9 cellular contexts compared by ENCODE assay signal in genomic region chrX:33336783-33337182, GRCh38.
DNase-seq lines count a peak whose midpoint lies in the region; ATAC-seq, FAIRE-seq and TF ChIP-seq lines count a peak whose summit lies in the region.
"Had no signal": no experiment of that assay in that cellular context is flagged by ENCODE, and none has a peak within 500 bp of the region (broad histone marks: within the 10 kb centered on the region; RNA-seq: fewer than 3 reads in every experiment).

No MANE protein-coding gene starts in this region.

- intact Hi-C loops in kidney (cut with DNase I) = no loop called here

- H3K27ac ChIP-seq in HEK293 (ENCODE audit: extremely low read depth, low read depth, low read length) (no peak overlapping the region), kidney (ENCODE audit: low read depth in 2 of 2, low read length in 2 of 2) (no peak overlapping the region)
- H3K27ac ChIP-seq: epithelial cell of prostate had no signal

- peak; percentile 25 for FAIRE-seq in kidney (lab: Jason Lieb, UNC)

- POLR2A ChIA-PET in HEK293 (lab: Yijun Ruan, JAX) = no interaction called here

- no peak for DNase-seq in AG09319 (ENCODE audit: extremely low read depth, low read depth)
- DNase-seq in kidney = no peak
- no peak for DNase-seq in T-helper 9 cell
- no peak for DNase-seq in cerebellar nuclear complex (lab: John Stamatoyannopoulos, UW)
- DNase-seq in NCI-H1436 treated with DMSO at 0.1 percent for 48 hours (lab: John Stamatoyannopoulos, UW) = no peak
- no peak for DNase-seq in NCI-H2107 treated with DMSO at 0.1 percent for 48 hours (lab: John Stamatoyannopoulos, UW; ENCODE audit: unreplicated experiment)

- peak; percentile 66; the same call in 2 of the 3 replicates for ATAC-seq in SK-N-SH treated with all-trans-retinoic acid at 6 μM for 48 hours

- CTCF ChIA-PET in HEK293 (lab: Yijun Ruan, JAX) = interaction anchor here (0.6 to 2.0 kb wide), 7 partner anchors 10 to 806 kb away, joined by 3 to 10 read pairs (median 6); no protein-coding TSS in a partner anchor

- H3K4me3 ChIP-seq in HEK293 (ENCODE audit: low read depth, low read length) (no peak overlapping the region), kidney (ENCODE audit: low read length in 2 of 2) (no peak overlapping the region)

- H3K9ac ChIP-seq in kidney (ENCODE audit: low read length in 2 of 2) = no peak overlapping the region

- no peaks in the 10 kb centered on the region for H3K9me3 ChIP-seq in HEK293 (ENCODE audit: control insufficient read depth, insufficient read depth, low read depth, low read length)
- no peaks in the 10 kb centered on the region for H3K9me3 ChIP-seq in kidney (ENCODE audit: control insufficient read depth in 1 of 2, low read length in 2 of 2)

- TF ChIP-seq CTCF in AG09319 (IDR thresholded peaks at IDR 0.05; ENCODE audit: low read depth, low read length) (peak; percentile 33), HEK293 (tag by site-specific recombination; IDR thresholded peaks at IDR 0.05) (no peak), kidney (IDR thresholded peaks at IDR 0.05; ENCODE audit: borderline replicate concordance, extremely low read depth, insufficient read depth) (no peak)

- no peaks in the 10 kb centered on the region for H3K4me1 ChIP-seq in HEK293 (ENCODE audit: control insufficient read depth, insufficient read depth, low read length)
- H3K4me1 ChIP-seq in kidney (ENCODE audit: control insufficient read depth in 1 of 2, insufficient read depth in 1 of 2, low read depth in 1 of 2, low read length in 2 of 2) = no peaks in the 10 kb centered on the region

- H3K36me3 ChIP-seq in HEK293 (ENCODE audit: control insufficient read depth in 2 of 2, insufficient read depth in 1 of 2, low read length in 2 of 2) (no peaks in the 10 kb centered on the region), kidney (ENCODE audit: control insufficient read depth in 1 of 2, insufficient read depth in 2 of 2, low read length in 2 of 2) (no peaks in the 10 kb centered on the region)

TF ChIP-seq in HEK293, 187 proteins besides CTCF, POLR2A, EP300 and RAD21:
- TF ChIP-seq ZNF654 (tag by site-specific recombination; IDR thresholded peaks at IDR 0.05; ENCODE audit: low read depth) = peak; percentile 46
- no peak for TF ChIP-seq ZNF133 (tag by site-specific recombination; IDR thresholded peaks at IDR 0.05)
- no peak for TF ChIP-seq HOXC10 (CRISPR knock-in tag; IDR thresholded peaks at IDR 0.05)
- TF ChIP-seq, protein P1, sequence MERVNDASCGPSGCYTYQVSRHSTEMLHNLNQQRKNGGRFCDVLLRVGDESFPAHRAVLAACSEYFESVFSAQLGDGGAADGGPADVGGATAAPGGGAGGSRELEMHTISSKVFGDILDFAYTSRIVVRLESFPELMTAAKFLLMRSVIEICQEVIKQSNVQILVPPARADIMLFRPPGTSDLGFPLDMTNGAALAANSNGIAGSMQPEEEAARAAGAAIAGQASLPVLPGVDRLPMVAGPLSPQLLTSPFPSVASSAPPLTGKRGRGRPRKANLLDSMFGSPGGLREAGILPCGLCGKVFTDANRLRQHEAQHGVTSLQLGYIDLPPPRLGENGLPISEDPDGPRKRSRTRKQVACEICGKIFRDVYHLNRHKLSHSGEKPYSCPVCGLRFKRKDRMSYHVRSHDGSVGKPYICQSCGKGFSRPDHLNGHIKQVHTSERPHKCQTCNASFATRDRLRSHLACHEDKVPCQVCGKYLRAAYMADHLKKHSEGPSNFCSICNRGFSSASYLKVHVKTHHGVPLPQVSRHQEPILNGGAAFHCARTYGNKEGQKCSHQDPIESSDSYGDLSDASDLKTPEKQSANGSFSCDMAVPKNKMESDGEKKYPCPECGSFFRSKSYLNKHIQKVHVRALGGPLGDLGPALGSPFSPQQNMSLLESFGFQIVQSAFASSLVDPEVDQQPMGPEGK (tag by site-specific recombination; IDR thresholded peaks at IDR 0.05) = no peak
- TF ChIP-seq ZNF514 (tag by site-specific recombination; IDR thresholded peaks at IDR 0.05) = no peak
TF ChIP-seq in HEK293: peak in this region for 1.

TF ChIP-seq in SK-N-SH treated with all-trans-retinoic acid at 6 μM for 48 hours, 23 proteins besides CTCF, POLR2A, EP300 and RAD21:
- no peak for TF ChIP-seq TCF4 (CRISPR knock-in tag; IDR thresholded peaks at IDR 0.05; ENCODE audit: borderline replicate concordance)
- no peak for TF ChIP-seq GLIS3 (CRISPR knock-in tag; IDR thresholded peaks at IDR 0.05)
- no peak for TF ChIP-seq ZNF70 (CRISPR knock-in tag; IDR thresholded peaks at IDR 0.05)
- TF ChIP-seq, protein P2, sequence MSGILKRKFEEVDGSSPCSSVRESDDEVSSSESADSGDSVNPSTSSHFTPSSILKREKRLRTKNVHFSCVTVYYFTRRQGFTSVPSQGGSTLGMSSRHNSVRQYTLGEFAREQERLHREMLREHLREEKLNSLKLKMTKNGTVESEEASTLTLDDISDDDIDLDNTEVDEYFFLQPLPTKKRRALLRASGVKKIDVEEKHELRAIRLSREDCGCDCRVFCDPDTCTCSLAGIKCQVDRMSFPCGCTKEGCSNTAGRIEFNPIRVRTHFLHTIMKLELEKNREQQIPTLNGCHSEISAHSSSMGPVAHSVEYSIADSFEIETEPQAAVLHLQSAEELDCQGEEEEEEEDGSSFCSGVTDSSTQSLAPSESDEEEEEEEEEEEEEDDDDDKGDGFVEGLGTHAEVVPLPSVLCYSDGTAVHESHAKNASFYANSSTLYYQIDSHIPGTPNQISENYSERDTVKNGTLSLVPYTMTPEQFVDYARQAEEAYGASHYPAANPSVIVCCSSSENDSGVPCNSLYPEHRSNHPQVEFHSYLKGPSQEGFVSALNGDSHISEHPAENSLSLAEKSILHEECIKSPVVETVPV (CRISPR knock-in tag; IDR thresholded peaks at IDR 0.05) = no peak
- TF ChIP-seq BACH2 (CRISPR knock-in tag; IDR thresholded peaks at IDR 0.05; ENCODE audit: borderline replicate concordance) = no peak
- no peak for TF ChIP-seq TOX (CRISPR knock-in tag; IDR thresholded peaks at IDR 0.05; ENCODE audit: borderline replicate concordance)
